22 cellular contexts compared by ENCODE assay signal in genomic region chr11:123203471-123203870, GRCh38. TPM values are rescaled to one million over a fixed set of nuclear protein-coding genes. Genes with fewer than 3 reads are reported as not detected.
"Had no signal": no experiment of that assay in that cellular context is flagged by ENCODE, and none has a peak within 500 bp of the region (broad histone marks: within the 10 kb centered on the region; RNA-seq: fewer than 3 reads in every experiment).

No MANE protein-coding gene starts in this region.

- H3K4me1 ChIP-seq: body of pancreas, gastrocnemius medialis, pancreas, right lobe of liver, testis had no signal

- H3K4me3 ChIP-seq: body of pancreas, dorsolateral prefrontal cortex, gastrocnemius medialis, heart right ventricle, pancreas, right lobe of liver, smooth muscle cell, testis had no signal

- H3K27me3 ChIP-seq: body of pancreas, pancreas, right lobe of liver, testis had no signal

- H3K36me3 Mint-ChIP-seq: mesothelial cell of epicardium had no signal

- H3K9me3 ChIP-seq: body of pancreas, gastrocnemius medialis, heart right ventricle, neutrophil, pancreas, right lobe of liver, testis had no signal

- ATAC-seq: activated CD8-positive, alpha-beta T cell treated with anti-CD3 and anti-CD28 coated beads, Interleukin-2, amount 10 ng/mL, durations not matched to agents 7 days and 5 days; activated T-cell treated with anti-CD3 and anti-CD28 coated beads, Interleukin-2, amount 50 U/mL, for 4 hours; body of pancreas; gastrocnemius medialis; left colon; right lobe of liver; stimulated activated naive CD8-positive, alpha-beta T cell treated with anti-CD3 and anti-CD28 coated beads, Interleukin-15, amount 100 ng/mL, for 72 hours had no signal

- H3K9me3 Mint-ChIP-seq: activated CD4-positive, alpha-beta T cell treated with anti-CD3 and anti-CD28 coated beads, Interleukin-2, amount 10 ng/mL, durations not matched to agents 24 days and 14 days; activated naive CD4-positive, alpha-beta T cell treated with anti-CD3 and anti-CD28 coated beads for 36 hours; activated T-cell treated with anti-CD3 and anti-CD28 coated beads, Interleukin-2, amount 50 U/mL, for 4 hours; mesothelial cell of epicardium; stimulated activated naive CD8-positive, alpha-beta T cell treated with anti-CD3 and anti-CD28 coated beads, Interleukin-15, amount 100 ng/mL, for 72 hours had no signal

- H3K27ac ChIP-seq: body of pancreas, gastrocnemius medialis, neutrophil, pancreas, right lobe of liver, testis had no signal

- H3K4me3 Mint-ChIP-seq: activated CD4-positive, alpha-beta T cell treated with anti-CD3 and anti-CD28 coated beads, Interleukin-2, amount 10 ng/mL, durations not matched to agents 24 days and 14 days; activated CD8-positive, alpha-beta T cell treated with anti-CD3 and anti-CD28 coated beads, Interleukin-2, amount 10 ng/mL, durations not matched to agents 7 days and 5 days; activated naive CD4-positive, alpha-beta T cell treated with anti-CD3 and anti-CD28 coated beads for 36 hours; activated T-cell treated with anti-CD3 and anti-CD28 coated beads, Interleukin-2, amount 50 U/mL, for 4 hours; mesothelial cell of epicardium; stimulated activated naive CD8-positive, alpha-beta T cell treated with anti-CD3 and anti-CD28 coated beads, Interleukin-15, amount 100 ng/mL, for 72 hours had no signal

- H3K36me3 ChIP-seq: gastrocnemius medialis, heart right ventricle, neutrophil, pancreas, right lobe of liver had no signal

- H3K4me2 ChIP-seq: smooth muscle cell had no signal

- H3K27ac Mint-ChIP-seq: activated CD4-positive, alpha-beta T cell treated with anti-CD3 and anti-CD28 coated beads, Interleukin-2, amount 10 ng/mL, durations not matched to agents 24 days and 14 days; activated CD8-positive, alpha-beta T cell treated with anti-CD3 and anti-CD28 coated beads, Interleukin-2, amount 10 ng/mL, durations not matched to agents 7 days and 5 days; activated naive CD4-positive, alpha-beta T cell treated with anti-CD3 and anti-CD28 coated beads for 36 hours; mesothelial cell of epicardium; stimulated activated naive CD8-positive, alpha-beta T cell treated with anti-CD3 and anti-CD28 coated beads, Interleukin-15, amount 100 ng/mL, for 72 hours had no signal

- DNase-seq: activated CD4-positive, alpha-beta T cell treated with anti-CD3 and anti-CD28 coated beads, Interleukin-2, amount 10 ng/mL, durations not matched to agents 24 days and 14 days; activated CD4-positive, CD25-positive, alpha-beta regulatory T cell; activated CD8-positive, alpha-beta T cell treated with anti-CD3 and anti-CD28 coated beads, Interleukin-2, amount 10 ng/mL, durations not matched to agents 7 days and 5 days; activated naive CD4-positive, alpha-beta T cell treated with anti-CD3 and anti-CD28 coated beads for 36 hours; activated T-cell treated with anti-CD3 and anti-CD28 coated beads, Interleukin-2, amount 50 U/mL, for 4 hours; body of pancreas; central memory CD4-positive, alpha-beta T cell; dorsolateral prefrontal cortex; gastrocnemius medialis; heart right ventricle; left colon; pancreas; right lobe of liver; stimulated activated CD4-positive, alpha-beta T cell treated with anti-CD3 and anti-CD28 coated beads, Interleukin-4, amount 100 ng/mL, for 1 hour; stimulated activated naive CD8-positive, alpha-beta T cell treated with anti-CD3 and anti-CD28 coated beads, Interleukin-15, amount 100 ng/mL, for 72 hours; T-helper 1 cell; T-helper 9 cell; testis had no signal

- H3K4me1 Mint-ChIP-seq: stimulated activated naive CD8-positive, alpha-beta T cell treated with anti-CD3 and anti-CD28 coated beads, Interleukin-15, amount 100 ng/mL, for 72 hours had no signal

RNA-seq across cellular contexts. Expression of gene CLMP, which starts 8.4 kb away (rescaled TPM):
- total RNA-seq: lung microvascular endothelial cell had no signal
